ENCODE assay signal across 2 cellular contexts in genomic region chr1:81887421-81887820, GRCh38.
TF ChIP-seq lines count a peak whose summit lies in the region.

No MANE protein-coding gene starts in this region.

TF ChIP-seq in SK-N-SH, 30 proteins besides CTCF, POLR2A, EP300 and RAD21 (continued from another document):
- no peak for TF ChIP-seq ZBTB33 (IDR thresholded peaks at IDR 0.05; ENCODE audit: borderline replicate concordance, low read depth)
- no peak for TF ChIP-seq JUND (IDR thresholded peaks at IDR 0.05)
- no peak for TF ChIP-seq TAF1 (IDR thresholded peaks at IDR 0.05; ENCODE audit: borderline replicate concordance, low read depth, low read length)
- no peak for TF ChIP-seq TEAD4 (IDR thresholded peaks at IDR 0.05; ENCODE audit: borderline replicate concordance, insufficient read depth)
- TF ChIP-seq USF1 (IDR thresholded peaks at IDR 0.05; ENCODE audit: borderline replicate concordance, low read depth) = no peak
- no peak for TF ChIP-seq POLR2AphosphoS5 (IDR thresholded peaks at IDR 0.05; ENCODE audit: low read depth, low read length)
- no peak for TF ChIP-seq CHD2 (IDR thresholded peaks at IDR 0.05; ENCODE audit: low read length, partially characterized antibody)
- TF ChIP-seq RFX5 (IDR thresholded peaks at IDR 0.05; ENCODE audit: low read length) = no peak
- TF ChIP-seq EZH2phosphoT487 (IDR thresholded peaks at IDR 0.05; ENCODE audit: borderline replicate concordance, low read depth) = no peak
- no peak for TF ChIP-seq FOXJ3 (CRISPR knock-in tag; IDR thresholded peaks at IDR 0.05)
- TF ChIP-seq YY1 (IDR thresholded peaks at IDR 0.05; ENCODE audit: low read depth) = no peak

TF ChIP-seq in SK-N-SH treated with all-trans-retinoic acid at 6 μM for 48 hours, 23 proteins besides CTCF, POLR2A, EP300 and RAD21 (continued from another document):
- TF ChIP-seq CSRNP3 (CRISPR knock-in tag; IDR thresholded peaks at IDR 0.05) = no peak
- TF ChIP-seq ZFP30 (CRISPR knock-in tag; IDR thresholded peaks at IDR 0.05) = no peak
- TF ChIP-seq CREB5 (CRISPR knock-in tag; IDR thresholded peaks at IDR 0.05; ENCODE audit: low read depth) = no peak
- TF ChIP-seq ZFP3 (CRISPR knock-in tag; IDR thresholded peaks at IDR 0.05) = no peak
- TF ChIP-seq ZC3H10 (CRISPR knock-in tag; IDR thresholded peaks at IDR 0.05) = no peak
- TF ChIP-seq ZNF565 (CRISPR knock-in tag; conservative IDR thresholded peaks at IDR 0.05; ENCODE audit: low read depth) = no peak
- TF ChIP-seq PATZ1 (CRISPR knock-in tag; IDR thresholded peaks at IDR 0.05; ENCODE audit: borderline replicate concordance) = no peak
- no peak for TF ChIP-seq TSHZ2 (CRISPR knock-in tag; IDR thresholded peaks at IDR 0.05)
- TF ChIP-seq PPARA (CRISPR knock-in tag; IDR thresholded peaks at IDR 0.05; ENCODE audit: borderline replicate concordance) = no peak
TF ChIP-seq in SK-N-SH treated with all-trans-retinoic acid at 6 μM for 48 hours: peak in this region for 0.
